21 cellular contexts compared by ENCODE assay signal in genomic region chr11:10844816-10845215, GRCh38.
"Had no signal": no experiment of that assay in that cellular context is flagged by ENCODE, and none has a peak within 500 bp of the region (broad histone marks: within the 10 kb centered on the region; RNA-seq: fewer than 3 reads in every experiment).

No MANE protein-coding gene starts in this region.

- H3K4me3 ChIP-seq: body of pancreas, mucosa of descending colon, skin epidermis, transverse colon had no signal

- DNase-seq: activated B cell treated with CpG ODN at 0.5 μM for 24 hours; activated CD4-positive, alpha-beta T cell treated with anti-CD3 and anti-CD28 coated beads for 48 hours; activated CD8-positive, alpha-beta memory T cell treated with anti-CD3 and anti-CD28 coated beads, Interleukin-2, amount 50 U/mL, for 4 hours; activated CD8-positive, alpha-beta T cell treated with anti-CD3 and anti-CD28 coated beads for 36 hours; activated effector memory CD4-positive, alpha-beta T cell treated with anti-CD3 and anti-CD28 coated beads, Interleukin-2, amount 50 U/mL, for 16 hours; activated T-cell treated with anti-CD3 and anti-CD28 coated beads, Interleukin-2, amount 50 U/mL, for 48 hours; amniotic stem cell; body of pancreas; central memory CD4-positive, alpha-beta T cell; cortex of kidney; effector memory CD4-positive, alpha-beta T cell; head of caudate nucleus; mucosa of descending colon; stimulated activated CD4-positive, alpha-beta T cell treated with anti-CD3 and anti-CD28 coated beads, Interleukin-15, amount 100 ng/mL, for 24 hours; stimulated activated CD4-positive, alpha-beta T cell treated with anti-CD3 and anti-CD28 coated beads, Interleukin-4, amount 100 ng/mL, for 1 hour; stimulated activated naive B cell treated with anti-CD40 and anti-IgM and Interleukin-4, amounts not matched to agents 10 μg/mL and 1 μg/mL and 100 μg/mL, for 72 hours; T-helper 17 cell; transverse colon had no signal

- H3K9me3 ChIP-seq: body of pancreas, mucosa of descending colon, transverse colon had no signal

- H3K36me3 ChIP-seq: transverse colon had no signal

- ATAC-seq: activated CD8-positive, alpha-beta T cell treated with anti-CD3 and anti-CD28 coated beads for 36 hours; activated naive CD4-positive, alpha-beta T cell treated with anti-CD3 and anti-CD28 coated beads, Interleukin-2, amount 50 U/mL, for 72 hours; body of pancreas; natural killer cell treated with Interleukin-12 subunit alpha and Interleukin-12 subunit beta and Interleukin-15 and Interleukin-18, amount 100 ng/mL, for 72 hours; stimulated activated naive B cell treated with anti-CD40 and anti-IgM and Interleukin-4, amounts not matched to agents 10 μg/mL and 1 μg/mL and 100 μg/mL, for 72 hours; T-helper 17 cell had no signal

- H3K27me3 ChIP-seq: body of pancreas, transverse colon had no signal

- H3K27ac ChIP-seq: body of pancreas had no signal
